In genomic region chr4:181822005-181822375, GRCh38 we compare ENCODE assay signal across 1 cellular context.
TF ChIP-seq lines count a peak whose summit lies in the region.

No MANE protein-coding gene starts in this region.

TF ChIP-seq in GM23338, 12 proteins besides CTCF, POLR2A, EP300 and RAD21 (continued from another document):
- TF ChIP-seq ZNF462 (CRISPR knock-in tag; IDR thresholded peaks at IDR 0.05) (no peak), JUNB (IDR thresholded peaks at IDR 0.05; ENCODE audit: unreplicated experiment) (no peak), STAT1 (IDR thresholded peaks at IDR 0.05; ENCODE audit: unreplicated experiment) (no peak)
